ENCODE assay signal across 8 cellular contexts in the genomic region with DNA sequence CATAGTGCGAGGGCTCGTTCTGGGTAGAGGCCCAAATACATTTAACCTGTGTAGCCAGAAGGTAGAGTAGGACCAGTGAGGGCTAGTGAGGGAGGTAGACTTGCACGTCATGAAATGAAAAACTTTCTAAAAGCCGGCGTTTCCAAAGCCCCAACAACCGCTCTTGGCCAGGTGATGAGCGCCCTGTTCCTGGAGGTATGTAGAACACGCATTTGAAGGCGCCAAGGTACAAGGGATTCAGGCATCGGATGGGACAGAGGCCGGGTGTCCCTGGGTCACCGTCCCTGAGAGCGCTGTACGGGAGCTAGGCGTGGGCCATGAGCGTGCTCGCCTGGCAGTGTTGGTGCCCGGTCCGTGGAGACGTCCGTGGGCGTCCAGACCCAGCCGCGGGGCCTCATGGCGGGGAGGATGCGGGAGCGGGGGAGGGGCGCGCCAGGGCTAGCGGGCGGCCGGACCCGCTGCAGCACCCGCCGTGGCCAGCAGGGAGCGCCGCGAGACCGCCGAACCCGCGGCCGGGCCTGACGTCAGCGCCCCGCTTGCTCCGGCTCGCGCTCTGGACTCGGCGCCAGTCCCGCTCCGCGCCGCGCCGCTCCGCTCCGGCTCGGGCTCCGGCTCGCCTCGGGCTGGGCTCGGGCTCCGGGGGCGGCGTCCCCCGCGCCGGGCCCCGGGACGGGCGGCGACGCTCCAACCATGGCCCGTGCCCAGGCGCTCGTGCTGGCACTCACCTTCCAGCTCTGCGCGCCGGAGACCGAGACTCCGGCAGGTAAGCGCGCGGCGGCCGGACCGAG. TPM values are rescaled to one million over a fixed set of nuclear protein-coding genes. Genes with fewer than 3 reads are reported as not detected.
DNase-seq lines count a peak whose midpoint lies in the region; ATAC-seq, FAIRE-seq and TF ChIP-seq lines count a peak whose summit lies in the region.

Gene PTPRU (plus strand): TSS at position 568 of the 788 bp plus-strand sequence. CDS start 123 bp downstream, at position 691.

- POLR2A ChIA-PET in A549 (lab: Yijun Ruan, JAX): no interaction called here
- POLR2A ChIA-PET in OCI-LY7 (lab: Charles Lee): no interaction called here

- peak within 1 kb of the TSS; percentile 77 to 84 for H3K27ac ChIP-seq in A549
- no peak within 1 kb of the TSS for H3K27ac ChIP-seq in OCI-LY7 (ENCODE audit: low read depth, low read length, poor library complexity, severe bottlenecking)
- peak within 1 kb of the TSS; percentile 64 to 77 (median 74) for H3K27ac ChIP-seq in esophagus muscularis mucosa (replicated peaks in 1 of 4)
- no peak within 1 kb of the TSS for H3K27ac ChIP-seq in muscle layer of duodenum (ENCODE audit: low read length)

- no peaks in the 10 kb centered on the region for H3K79me2 ChIP-seq in OCI-LY7 (ENCODE audit: insufficient read depth, low read depth, low read length)

- peak; percentile 49 to 53 for DNase-seq in A549 (ENCODE audit: low read depth in 1 of 2, low spot score in 1 of 2)
- peak; percentile 73 for DNase-seq in OCI-LY7 (ENCODE audit: low spot score)
- peak; percentile 88 for DNase-seq in activated T-cell treated with anti-CD3 and anti-CD28 coated beads, Interleukin-2, amount 50 U/mL, for 1 hour
- no peak for DNase-seq in esophagus muscularis mucosa (ENCODE audit: extremely low spot score)
- DNase-seq in stimulated activated CD8-positive, alpha-beta memory T cell treated with anti-CD3 and anti-CD28 coated beads, Interleukin-7, amount 100 ng/mL, for 24 hours (ENCODE audit: low read depth): peak; percentile 65

- peak; percentile 67 to 91 for TF ChIP-seq RAD21 in A549 (conservative IDR thresholded peaks at IDR 0.05 in 1 of 2, IDR thresholded peaks at IDR 0.05 in 1 of 2)

- H3K9me2 ChIP-seq in OCI-LY7 (ENCODE audit: insufficient read depth, low read length): no peaks in the 10 kb centered on the region

- no peaks in the 10 kb centered on the region for H4K20me1 ChIP-seq in OCI-LY7 (ENCODE audit: insufficient read depth, low read length)

- CTCF ChIA-PET in A549 (lab: Yijun Ruan, JAX) (interaction anchor here (0.6 to 1.9 kb wide), 22 partner anchors 8 to 1522 kb away, joined by 3 to 8 read pairs (median 4); no protein-coding TSS in a partner anchor), OCI-LY7 (lab: Charles Lee; ENCODE audit: unreplicated experiment) (interaction anchor here (0.6 kb wide), 1 partner anchor 1144 kb away, joined by 3 read pairs; no protein-coding TSS in a partner anchor)

- H3K4me2 ChIP-seq in A549 (peak within 1 kb of the TSS; percentile 100), OCI-LY7 (ENCODE audit: low read length) (peak within 1 kb of the TSS; percentile 62)

- TF ChIP-seq CTCF in A549 (IDR thresholded peaks at IDR 0.05): peak; percentile 79
- peak; percentile 71 for TF ChIP-seq CTCF in OCI-LY7 (conservative IDR thresholded peaks at IDR 0.05; ENCODE audit: low read length)
- TF ChIP-seq CTCF in esophagus muscularis mucosa (IDR thresholded peaks at IDR 0.05): peak; percentile 88 to 97 (median 94)

- no TSS peak for BruUV-seq in OCI-LY7 (replicated peaks; lab: Mats Ljungman, UMichigan)

- TF ChIP-seq POLR2A in A549 (IDR thresholded peaks at IDR 0.05; ENCODE audit: low read length) (no peak), esophagus muscularis mucosa (IDR thresholded peaks at IDR 0.05; ENCODE audit: low read depth) (no peak)

- peak; percentile 72 to 86 for ATAC-seq in A549
- ATAC-seq in GM18502 (IDR thresholded peaks at IDR 0.05; ENCODE audit: poor library complexity, unreplicated experiment): peak; percentile 69
- ATAC-seq in HG03442 (IDR thresholded peaks at IDR 0.05; ENCODE audit: unreplicated experiment): peak; percentile 74

- WGBS in A549 (ENCODE audit: missing lambda C conversion rate): 39% methylated on average over 11 of the region's 89 CpGs
- WGBS in esophagus muscularis mucosa: 38% methylated on average over 12 of the region's 89 CpGs

- intact Hi-C loops in OCI-LY7 (cut with micrococcal nuclease; ENCODE audit: unreplicated experiment) (loop anchor here (2.0 to 10.0 kb wide), 4 partner anchors 89 to 1471 kb away; no protein-coding TSS in a partner anchor), esophagus muscularis mucosa (cut with DNase I) (loop anchor here (2.0 to 10.0 kb wide), 7 partner anchors 556 to 1549 kb away; no protein-coding TSS in a partner anchor)

- H3K4me1 ChIP-seq in A549: peaks cover 22% of the 10 kb centered on the region
- peaks cover 17% of the 10 kb centered on the region for H3K4me1 ChIP-seq in OCI-LY7 (ENCODE audit: insufficient read depth, low read length, poor library complexity, severe bottlenecking)
- H3K4me1 ChIP-seq in esophagus muscularis mucosa: peaks cover 6 to 33% (median 29%) of the 10 kb centered on the region in 4 donors
- peaks cover 5 to 21% of the 10 kb centered on the region in 2 donors for H3K4me1 ChIP-seq in muscle layer of duodenum (ENCODE audit: control insufficient read depth in 1 of 2, insufficient read depth in 2 of 2, low read length in 2 of 2)

- peak within 1 kb of the TSS; percentile 39; the same call in 1 of the 2 replicates for H2AFZ ChIP-seq in OCI-LY7 (ENCODE audit: low read length)

- H3K9me3 ChIP-seq in A549: no peaks in the 10 kb centered on the region
- no peaks in the 10 kb centered on the region for H3K9me3 ChIP-seq in OCI-LY7 (ENCODE audit: low read length)
- H3K9me3 ChIP-seq in esophagus muscularis mucosa: no peaks in the 10 kb centered on the region
- no peaks in the 10 kb centered on the region for H3K9me3 ChIP-seq in muscle layer of duodenum (ENCODE audit: control insufficient read depth in 1 of 2, low read length in 2 of 2)

- FAIRE-seq in A549 (lab: Jason Lieb, UNC): no peak

- H3K27me3 ChIP-seq in esophagus muscularis mucosa (peaks cover 0 to 16% (median 0%) of the 10 kb centered on the region in 4 donors), muscle layer of duodenum (ENCODE audit: low read depth, low read length) (peaks cover 17% of the 10 kb centered on the region)

- no peaks in the 10 kb centered on the region for H3K36me3 ChIP-seq in OCI-LY7 (ENCODE audit: insufficient read depth, low read length)
- no peaks in the 10 kb centered on the region for H3K36me3 ChIP-seq in esophagus muscularis mucosa
- no peaks in the 10 kb centered on the region for H3K36me3 ChIP-seq in muscle layer of duodenum (ENCODE audit: control insufficient read depth in 1 of 2, insufficient read depth in 2 of 2, low read length in 2 of 2)

- TF ChIP-seq EP300 in A549 (IDR thresholded peaks at IDR 0.05): no peak
- no peak for TF ChIP-seq EP300 in esophagus muscularis mucosa (IDR thresholded peaks at IDR 0.05)

- H3K4me3 ChIP-seq in A549: peak within 1 kb of the TSS; percentile 79
- H3K4me3 ChIP-seq in OCI-LY7 (ENCODE audit: low read depth, low read length, poor library complexity, severe bottlenecking): peak within 1 kb of the TSS; percentile 50
- peak within 1 kb of the TSS; percentile 54 to 92 (median 70) for H3K4me3 ChIP-seq in esophagus muscularis mucosa
- peak within 1 kb of the TSS; percentile 77 to 79 for H3K4me3 ChIP-seq in muscle layer of duodenum (ENCODE audit: low read depth in 1 of 2, low read length in 2 of 2)

TF ChIP-seq in A549, 52 proteins besides CTCF, POLR2A, EP300 and RAD21:
- TF ChIP-seq EHF (CRISPR knock-in tag; IDR thresholded peaks at IDR 0.05) (no peak), SMC3 (IDR thresholded peaks at IDR 0.05) (peak; percentile 81), USF2 (IDR thresholded peaks at IDR 0.05) (no peak)

RNA-seq across cellular contexts. Expression of gene PTPRU, which starts in this region (rescaled TPM):
- polyA plus RNA-seq in A549 (2011; rRNA removed) (5.7 and 6.1 TPM in 2 replicates), A549 (2017; fragmentation: RNase III; extraction: RNeasy Plus Mini Kit Qiagen cat#74134 plus additional on column Dnase treatment) (5.6 to 6.1 TPM (median 5.9 TPM) in 3 replicates)
- polyA plus RNA-seq in A549 (2012; cell fraction: cytosol; rRNA removed): 8.4 and 9.9 TPM in 2 replicates
- polyA plus RNA-seq in A549 (2012; cell fraction: nucleus; rRNA removed): 23.1 and 27.8 TPM in 2 replicates
- 10.8 and 13.6 TPM in 2 replicates for polyA minus RNA-seq in A549 (2011; rRNA and poly(A)+ RNA removed)
- 2.5 and 7.3 TPM in 2 replicates for total RNA-seq in OCI-LY7 (2014; rRNA removed; shearing (Covaris generic))
- total RNA-seq in OCI-LY7 (2022) (3.3 and 4.6 TPM in 2 replicates), esophagus muscularis mucosa (10 to 100 TPM; 19.5 to 32.7 (median 27.5) TPM)

Comparison
In these comparisons a context has a peak if more than half of its experiments do, and no peak if none do; other contexts are left out.
1. H3K27ac ChIP-seq: peak in A549 (2 of 2) and esophagus muscularis mucosa (4 of 4); none in OCI-LY7 (single experiment) and muscle layer of duodenum (single experiment).
2. Peak in every context shown above with its lines, with median percentiles within 50 percentile points of each other: ATAC-seq, H3K4me3 ChIP-seq and CTCF ChIP-seq.